Comparison of ENCODE assay signal across 17 cellular contexts in the genomic region with DNA sequence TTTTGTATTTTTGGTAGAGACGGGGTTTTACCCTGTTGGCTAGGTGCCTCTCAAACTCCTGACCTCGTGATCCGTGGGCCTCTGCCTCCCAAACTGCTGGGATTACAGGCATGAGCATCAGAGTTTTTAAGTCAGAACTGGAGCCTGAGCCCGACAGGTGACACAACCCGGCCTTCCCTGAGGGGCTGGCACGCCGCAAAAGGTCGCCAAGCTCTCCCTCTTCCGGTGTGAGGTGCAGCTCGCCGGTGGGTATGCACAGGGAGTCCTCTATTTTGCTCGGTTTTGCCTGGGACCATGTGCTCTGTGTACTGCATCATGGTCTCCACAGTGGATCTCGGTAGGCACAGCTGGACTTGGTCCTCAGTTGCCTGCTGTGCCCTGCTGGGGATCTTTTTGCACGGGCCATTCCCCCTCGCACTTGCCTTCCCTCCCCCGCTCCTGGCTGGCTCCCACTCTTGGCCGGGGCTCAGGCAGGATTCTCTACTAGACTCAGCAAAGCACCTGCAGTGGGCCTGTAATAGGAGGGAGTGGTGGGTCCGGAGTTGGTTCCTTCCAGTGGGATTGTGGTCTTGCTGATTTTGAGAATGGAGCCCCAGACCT.
"Had no signal": no experiment of that assay in that cellular context is flagged by ENCODE, and none has a peak within 500 bp of the region (broad histone marks: within the 10 kb centered on the region; RNA-seq: fewer than 3 reads in every experiment).

No MANE protein-coding gene starts in this region.

- H3K4me1 ChIP-seq: colonic mucosa, right lobe of liver had no signal

- H3K27ac ChIP-seq: body of pancreas, colonic mucosa, left ventricle myocardium inferior, psoas muscle, right lobe of liver had no signal

- ATAC-seq: activated CD8-positive, alpha-beta T cell treated with anti-CD3 and anti-CD28 coated beads, Interleukin-2, amount 10 ng/mL, durations not matched to agents 7 days and 5 days; activated T-cell treated with anti-CD3 and anti-CD28 coated beads, Interleukin-2, amount 50 U/mL, for 72 hours; body of pancreas; esophagus mucosa; natural killer cell treated with Interleukin-12 subunit alpha and Interleukin-12 subunit beta and Interleukin-15 and Interleukin-18, amount 100 ng/mL, for 72 hours; right lobe of liver; WTC11 had no signal

- H3K36me3 ChIP-seq: colonic mucosa, left ventricle myocardium inferior, right lobe of liver had no signal

- H3K27me3 Mint-ChIP-seq: activated naive CD8-positive, alpha-beta T cell treated with anti-CD3 and anti-CD28 coated beads for 36 hours; natural killer cell treated with Interleukin-12 subunit alpha and Interleukin-12 subunit beta and Interleukin-15 and Interleukin-18, amount 100 ng/mL, for 72 hours had no signal

- H3K4me3 Mint-ChIP-seq: activated CD4-positive, alpha-beta T cell treated with anti-CD3 and anti-CD28 coated beads, Interleukin-2, amount 10 ng/mL, durations not matched to agents 24 days and 14 days; activated CD8-positive, alpha-beta T cell treated with anti-CD3 and anti-CD28 coated beads, Interleukin-2, amount 10 ng/mL, durations not matched to agents 7 days and 5 days; activated naive CD8-positive, alpha-beta T cell treated with anti-CD3 and anti-CD28 coated beads for 36 hours; activated T-cell treated with anti-CD3 and anti-CD28 coated beads, Interleukin-2, amount 50 U/mL, for 72 hours; natural killer cell treated with Interleukin-12 subunit alpha and Interleukin-12 subunit beta and Interleukin-15 and Interleukin-18, amount 100 ng/mL, for 72 hours; WTC11 had no signal

- DNase-seq: activated CD4-positive, alpha-beta T cell treated with anti-CD3 and anti-CD28 coated beads, Interleukin-2, amount 10 ng/mL, durations not matched to agents 24 days and 14 days; activated CD8-positive, alpha-beta memory T cell treated with anti-CD3 and anti-CD28 coated beads, Interleukin-2, amount 50 U/mL, for 48 hours; activated CD8-positive, alpha-beta T cell treated with anti-CD3 and anti-CD28 coated beads, Interleukin-2, amount 10 ng/mL, durations not matched to agents 7 days and 5 days; activated gamma-delta T cell treated with Interleukin-2 at 50 U/mL for 16 hours; activated naive CD8-positive, alpha-beta T cell treated with anti-CD3 and anti-CD28 coated beads for 36 hours; activated T-cell treated with anti-CD3 and anti-CD28 coated beads, Interleukin-2, amount 50 U/mL, for 72 hours; amygdala; body of pancreas; caudate nucleus; colonic mucosa; islet precursor cell; left ventricle myocardium inferior; psoas muscle; right lobe of liver had no signal

- H3K9me3 ChIP-seq: body of pancreas, colonic mucosa, left ventricle myocardium inferior, psoas muscle, right lobe of liver had no signal

- H3K36me3 Mint-ChIP-seq: activated naive CD8-positive, alpha-beta T cell treated with anti-CD3 and anti-CD28 coated beads for 36 hours; natural killer cell treated with Interleukin-12 subunit alpha and Interleukin-12 subunit beta and Interleukin-15 and Interleukin-18, amount 100 ng/mL, for 72 hours had no signal

- H3K27ac Mint-ChIP-seq: activated CD4-positive, alpha-beta T cell treated with anti-CD3 and anti-CD28 coated beads, Interleukin-2, amount 10 ng/mL, durations not matched to agents 24 days and 14 days; activated CD8-positive, alpha-beta T cell treated with anti-CD3 and anti-CD28 coated beads, Interleukin-2, amount 10 ng/mL, durations not matched to agents 7 days and 5 days; activated naive CD8-positive, alpha-beta T cell treated with anti-CD3 and anti-CD28 coated beads for 36 hours; activated T-cell treated with anti-CD3 and anti-CD28 coated beads, Interleukin-2, amount 50 U/mL, for 72 hours; natural killer cell treated with Interleukin-12 subunit alpha and Interleukin-12 subunit beta and Interleukin-15 and Interleukin-18, amount 100 ng/mL, for 72 hours; WTC11 had no signal

- H3K4me3 ChIP-seq: body of pancreas, colonic mucosa, left ventricle myocardium inferior, psoas muscle, right lobe of liver had no signal

- H3K27me3 ChIP-seq: body of pancreas, colonic mucosa, right lobe of liver had no signal

- H3K9me3 Mint-ChIP-seq: activated CD4-positive, alpha-beta T cell treated with anti-CD3 and anti-CD28 coated beads, Interleukin-2, amount 10 ng/mL, durations not matched to agents 24 days and 14 days; activated naive CD8-positive, alpha-beta T cell treated with anti-CD3 and anti-CD28 coated beads for 36 hours; activated T-cell treated with anti-CD3 and anti-CD28 coated beads, Interleukin-2, amount 50 U/mL, for 72 hours; natural killer cell treated with Interleukin-12 subunit alpha and Interleukin-12 subunit beta and Interleukin-15 and Interleukin-18, amount 100 ng/mL, for 72 hours had no signal
